ENCODE assay signal across 16 cellular contexts in genomic region chr4:23972805-23973204, GRCh38.
DNase-seq lines count a peak whose midpoint lies in the region; ATAC-seq and TF ChIP-seq lines count a peak whose summit lies in the region.
"Had no signal": no experiment of that assay in that cellular context is flagged by ENCODE, and none has a peak within 500 bp of the region (broad histone marks: within the 10 kb centered on the region; RNA-seq: fewer than 3 reads in every experiment).

No MANE protein-coding gene starts in this region.

- H3K4ac ChIP-seq in IMR-90 (ENCODE audit: low read depth, low read length) (0 out of 2 replicates have a peak overlapping the region, but pooled peaks have one; percentile 10), mesendoderm (ENCODE audit: low read depth, low read length) (no peak overlapping the region)

- no peak overlapping the region for H2AK5ac ChIP-seq in IMR-90 (ENCODE audit: low read depth, low read length)
- H2AK5ac ChIP-seq in mesendoderm (ENCODE audit: low read length): no peak overlapping the region

- H3K14ac ChIP-seq in IMR-90 (replicated peaks; ENCODE audit: low read depth, low read length): peak overlapping the region; percentile 37; the same call in 1 of the 2 replicates

- H2BK15ac ChIP-seq in IMR-90 (ENCODE audit: low read depth, low read length) (no peak overlapping the region), mesendoderm (replicated peaks; ENCODE audit: low read depth) (no peak overlapping the region)

- peaks cover 4% of the 10 kb centered on the region for H3K27me3 Mint-ChIP-seq in activated naive CD4-positive, alpha-beta T cell treated with anti-CD3 and anti-CD28 coated beads, Interleukin-2, amount 10 ng/mL, durations not matched to agents 7 days and 5 days
- H3K27me3 Mint-ChIP-seq in activated naive CD4-positive, alpha-beta T cell treated with anti-CD3 and anti-CD28 coated beads for 36 hours (ENCODE audit: low read depth): peaks cover 1% of the 10 kb centered on the region
- H3K27me3 Mint-ChIP-seq: CD4-positive, alpha-beta T cell had no signal

- H4K20me1 ChIP-seq in BLaER1 (no peaks in the 10 kb centered on the region), IMR-90 (ENCODE audit: insufficient read depth, low read length) (no peaks in the 10 kb centered on the region)

- POLR2A ChIA-PET in IMR-90 (lab: Charles Lee; ENCODE audit: unreplicated experiment): no interaction called here

- H3K9ac ChIP-seq in BLaER1 (no peak overlapping the region), IMR-90 (ENCODE audit: low read depth, low read length) (no peak overlapping the region), mesendoderm (ENCODE audit: low read length) (no peak overlapping the region)

- no peak for TF ChIP-seq POLR2A in IMR-90 (IDR thresholded peaks at IDR 0.05; ENCODE audit: low read depth, low read length)

- H2AK9ac ChIP-seq in IMR-90 (replicated peaks; ENCODE audit: low read depth, low read length, poor library complexity): no peak overlapping the region

- H3K27ac ChIP-seq in BLaER1 (peak overlapping the region; percentile 62), IMR-90 (ENCODE audit: insufficient read depth, low read length) (no peak overlapping the region), VCaP (peak overlapping the region; percentile 55), mesendoderm (ENCODE audit: low read depth, low read length) (no peak overlapping the region)

- no peaks in the 10 kb centered on the region for H3K4me1 Mint-ChIP-seq in activated naive CD4-positive, alpha-beta T cell treated with anti-CD3 and anti-CD28 coated beads, Interleukin-2, amount 10 ng/mL, durations not matched to agents 7 days and 5 days
- no peaks in the 10 kb centered on the region for H3K4me1 Mint-ChIP-seq in activated naive CD4-positive, alpha-beta T cell treated with anti-CD3 and anti-CD28 coated beads for 36 hours (ENCODE audit: low read depth)

- H2BK5ac ChIP-seq in IMR-90 (ENCODE audit: low read depth, low read length, poor library complexity, severe bottlenecking): no peak overlapping the region
- no peak overlapping the region for H2BK5ac ChIP-seq in mesendoderm (ENCODE audit: low read length)

- no peaks in the 10 kb centered on the region for H3K79me1 ChIP-seq in IMR-90 (ENCODE audit: low read depth in 1 of 2, low read length in 2 of 2)
- H3K79me1 ChIP-seq in mesendoderm (ENCODE audit: low read length): no peaks in the 10 kb centered on the region

- CTCF ChIA-PET in IMR-90 (lab: Yijun Ruan, JAX): no interaction called here
- CTCF ChIA-PET in activated naive CD4-positive, alpha-beta T cell treated with anti-CD3 and anti-CD28 coated beads, Interleukin-2, amount 10 ng/mL, durations not matched to agents 7 days and 5 days (lab: Charles Lee): no interaction called here
- CTCF ChIA-PET in activated naive CD4-positive, alpha-beta T cell treated with anti-CD3 and anti-CD28 coated beads for 36 hours (lab: Charles Lee): no interaction called here

- H3K36me3 Mint-ChIP-seq in activated naive CD4-positive, alpha-beta T cell treated with anti-CD3 and anti-CD28 coated beads, Interleukin-2, amount 10 ng/mL, durations not matched to agents 7 days and 5 days: no peaks in the 10 kb centered on the region
- no peaks in the 10 kb centered on the region for H3K36me3 Mint-ChIP-seq in activated naive CD4-positive, alpha-beta T cell treated with anti-CD3 and anti-CD28 coated beads for 36 hours (ENCODE audit: low read depth)

- BruUV-seq in IMR-90 (replicated peaks; lab: Mats Ljungman, UMichigan): no TSS peak

- H3K9me3 ChIP-seq in BLaER1: no peaks in the 10 kb centered on the region
- no peaks in the 10 kb centered on the region for H3K9me3 ChIP-seq in IMR-90 (ENCODE audit: control insufficient read depth, insufficient read depth, low read length)
- H3K9me3 ChIP-seq: HAP-1 had no signal

- H3K23ac ChIP-seq in IMR-90 (ENCODE audit: low read depth, low read length) (0 out of 2 replicates have a peak overlapping the region, but pooled peaks have one; percentile 37), mesendoderm (ENCODE audit: low read length) (no peak overlapping the region)

- H4K8ac ChIP-seq in IMR-90 (ENCODE audit: low read depth in 2 of 2, low read length in 2 of 2) (no peak overlapping the region), mesendoderm (ENCODE audit: low read depth, low read length) (no peak overlapping the region)

- no CpG with 5 or more reads among the region's 3 CpGs for WGBS in IMR-90 (ENCODE audit: extremely low coverage in 2 of 2, insufficient read length in 1 of 2), 2 experiments
- WGBS in mesendoderm (ENCODE audit: extremely low coverage, insufficient coverage, low lambda C conversion rate): no CpG with 5 or more reads among the region's 3 CpGs

- H4K91ac ChIP-seq in IMR-90 (ENCODE audit: insufficient read depth, low read depth, low read length): no peak overlapping the region

- H2BK120ac ChIP-seq in IMR-90 (ENCODE audit: low read depth, low read length) (no peak overlapping the region; the same call in 1 of the 2 replicates), mesendoderm (ENCODE audit: low read depth, low read length) (no peak overlapping the region)

- H3K79me2 ChIP-seq in mesendoderm (ENCODE audit: control insufficient read depth, insufficient read depth, low read length): no peaks in the 10 kb centered on the region

- dilution Hi-C loops in IMR-90 (cut with HindIII; ENCODE audit: low sequenced_read_pairs, unreplicated experiment): no loop called here

- no peak overlapping the region for H3K56ac ChIP-seq in IMR-90 (ENCODE audit: extremely low read depth, insufficient read depth, low read length)
- H3K56ac ChIP-seq in mesendoderm (ENCODE audit: low read length): no peak overlapping the region

- no peak overlapping the region for H3K4me3 Mint-ChIP-seq in activated naive CD4-positive, alpha-beta T cell treated with anti-CD3 and anti-CD28 coated beads, Interleukin-2, amount 10 ng/mL, durations not matched to agents 7 days and 5 days
- no peak overlapping the region for H3K4me3 Mint-ChIP-seq in activated naive CD4-positive, alpha-beta T cell treated with anti-CD3 and anti-CD28 coated beads for 36 hours
- H3K4me3 Mint-ChIP-seq: CD4-positive, alpha-beta T cell had no signal

- H3K27me3 ChIP-seq in BLaER1 (no peaks in the 10 kb centered on the region), IMR-90 (ENCODE audit: control insufficient read depth, insufficient read depth, low read length) (no peaks in the 10 kb centered on the region), mesendoderm (ENCODE audit: insufficient read depth, low read length, poor library complexity) (no peaks in the 10 kb centered on the region)

- intact Hi-C loops in IMR-90 (cut with micrococcal nuclease): no loop called here
- intact Hi-C loops in activated naive CD4-positive, alpha-beta T cell treated with anti-CD3 and anti-CD28 coated beads for 36 hours (cut with micrococcal nuclease): no loop called here

- DNase-seq in IMR-90 (no peak), mesendoderm (peak; percentile 36), SKM-1 (lab: John Stamatoyannopoulos, UW; ENCODE audit: unreplicated experiment) (no peak)
- DNase-seq in activated naive CD4-positive, alpha-beta T cell treated with anti-CD3 and anti-CD28 coated beads, Interleukin-2, amount 10 ng/mL, durations not matched to agents 7 days and 5 days: no peak
- DNase-seq in activated naive CD4-positive, alpha-beta T cell treated with anti-CD3 and anti-CD28 coated beads for 36 hours: no peak
- DNase-seq: 8988T; AML-193; C1 segment of cervical spinal cord; Calu3; CD4-positive, alpha-beta T cell; DMS 273 treated with DMSO at 0.1 percent for 48 hours; GOT3 had no signal

- no peak for TF ChIP-seq RAD21 in IMR-90 (IDR thresholded peaks at IDR 0.05; ENCODE audit: low read length)

- in situ Hi-C loops in IMR-90 (cut with MboI; ENCODE audit: low sequenced_read_pairs): no loop called here

- H2AFZ ChIP-seq in IMR-90 (replicated peaks; ENCODE audit: low read length, poor library complexity): no peak overlapping the region

- ATAC-seq in IMR-90 (ENCODE audit: low read depth): no peak
- ATAC-seq: HepG2 had no signal

- H3K9me1 ChIP-seq in IMR-90 (ENCODE audit: insufficient read depth, low read length): no peaks in the 10 kb centered on the region

- H3K4me2 ChIP-seq in BLaER1 (peak overlapping the region; percentile 55), IMR-90 (ENCODE audit: low read depth, low read length) (no peak overlapping the region), mesendoderm (ENCODE audit: low read length) (no peak overlapping the region)

- no peaks in the 10 kb centered on the region for H3K9me3 Mint-ChIP-seq in activated naive CD4-positive, alpha-beta T cell treated with anti-CD3 and anti-CD28 coated beads, Interleukin-2, amount 10 ng/mL, durations not matched to agents 7 days and 5 days
- no peaks in the 10 kb centered on the region for H3K9me3 Mint-ChIP-seq in activated naive CD4-positive, alpha-beta T cell treated with anti-CD3 and anti-CD28 coated beads for 36 hours

- H4K5ac ChIP-seq in IMR-90 (ENCODE audit: low read depth, low read length) (no peak overlapping the region), mesendoderm (ENCODE audit: low read length) (no peak overlapping the region)

- H3K18ac ChIP-seq in IMR-90 (ENCODE audit: low read depth, low read length) (no peak overlapping the region), mesendoderm (ENCODE audit: low read length) (no peak overlapping the region)

- H2BK20ac ChIP-seq in IMR-90 (ENCODE audit: low read depth, low read length): no peak overlapping the region

- H3K4me3 ChIP-seq in BLaER1 (no peak overlapping the region), IMR-90 (ENCODE audit: insufficient read depth, low read depth, low read length) (no peak overlapping the region), mesendoderm (ENCODE audit: low read length) (no peak overlapping the region)
- H3K4me3 ChIP-seq: HAP-1 had no signal

- no peak overlapping the region for H3K27ac Mint-ChIP-seq in activated naive CD4-positive, alpha-beta T cell treated with anti-CD3 and anti-CD28 coated beads, Interleukin-2, amount 10 ng/mL, durations not matched to agents 7 days and 5 days
- no peak overlapping the region for H3K27ac Mint-ChIP-seq in activated naive CD4-positive, alpha-beta T cell treated with anti-CD3 and anti-CD28 coated beads for 36 hours
- H3K27ac Mint-ChIP-seq: CD4-positive, alpha-beta T cell had no signal

- no peak for TF ChIP-seq CTCF in IMR-90 (conservative IDR thresholded peaks at IDR 0.05; ENCODE audit: low read depth, low read length)
- TF ChIP-seq CTCF in VCaP (conservative IDR thresholded peaks at IDR 0.05): no peak

- H3K36me3 ChIP-seq in BLaER1: no peaks in the 10 kb centered on the region
- no peaks in the 10 kb centered on the region for H3K36me3 ChIP-seq in IMR-90 (ENCODE audit: control insufficient read depth, insufficient read depth, low read length)
- H3K36me3 ChIP-seq in mesendoderm (ENCODE audit: control insufficient read depth, insufficient read depth, low read length): no peaks in the 10 kb centered on the region
- H3K36me3 ChIP-seq: HAP-1 had no signal

- peaks cover 47% of the 10 kb centered on the region for H3K4me1 ChIP-seq in BLaER1
- peaks cover 2% of the 10 kb centered on the region; the same call in 1 of the 2 replicates for H3K4me1 ChIP-seq in IMR-90 (ENCODE audit: control insufficient read depth, insufficient read depth, low read length)
- no peaks in the 10 kb centered on the region for H3K4me1 ChIP-seq in mesendoderm (ENCODE audit: control insufficient read depth, low read depth, low read length)
- H3K4me1 ChIP-seq: HAP-1 had no signal

TF ChIP-seq in IMR-90, 13 proteins besides CTCF, POLR2A, EP300 and RAD21 (continues in another document):
- no peak for TF ChIP-seq MAFK (IDR thresholded peaks at IDR 0.05; ENCODE audit: low read depth, low read length)

Comparison
In these comparisons a context has a peak if more than half of its experiments do, and no peak if none do; other contexts are left out.
1. H3K27ac ChIP-seq: peak in BLaER1 (single experiment) and VCaP (single experiment); none in IMR-90 (single experiment) and mesendoderm (single experiment).